ENCODE assay signal across 8 cellular contexts in the genomic region with DNA sequence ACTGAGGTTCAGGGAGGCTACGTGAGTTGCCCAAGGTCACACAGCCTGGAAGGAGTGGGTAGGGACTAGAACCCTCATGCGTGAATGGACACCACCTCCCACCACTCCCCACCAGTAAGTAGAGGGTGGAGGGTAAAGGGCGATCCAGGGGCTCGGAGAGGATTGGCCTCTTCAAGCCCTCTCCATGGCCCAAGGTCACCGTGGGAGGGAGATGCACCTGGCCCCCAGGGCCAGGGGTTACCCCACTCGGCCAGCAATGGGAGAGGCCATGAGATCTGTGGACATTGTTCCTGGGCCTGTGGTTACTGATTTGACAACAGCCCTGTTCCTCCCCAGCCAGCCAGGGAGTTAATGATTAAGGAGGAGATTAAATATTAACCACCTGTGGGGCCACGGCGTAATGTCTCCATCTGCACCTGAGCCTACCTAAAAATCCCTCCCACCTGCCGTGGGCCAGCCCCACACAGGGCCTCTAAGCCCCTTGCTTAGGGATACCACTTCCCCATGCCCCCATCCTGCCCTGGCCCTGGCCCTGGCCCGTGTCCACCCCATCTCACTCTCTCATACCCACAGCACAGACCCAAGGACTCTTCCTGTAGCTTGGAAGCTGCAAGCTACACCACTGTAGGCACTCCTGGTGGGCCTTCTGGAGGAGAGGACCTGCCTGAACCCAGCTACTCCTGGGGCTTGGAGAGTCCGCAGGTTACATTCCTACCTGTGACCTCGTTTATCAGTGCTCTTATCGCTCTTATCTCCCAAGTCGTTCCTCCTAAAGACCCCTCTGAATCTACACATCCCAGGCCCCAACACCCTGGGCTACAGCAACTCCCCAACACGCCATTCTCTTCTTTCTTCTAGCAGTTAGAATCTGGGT. TPM values are rescaled to one million over a fixed set of nuclear protein-coding genes. Genes with fewer than 3 reads are reported as not detected.
DNase-seq lines count a peak whose midpoint lies in the region; ATAC-seq and TF ChIP-seq lines count a peak whose summit lies in the region.

No MANE protein-coding gene starts in this region.

- H3K4me1 ChIP-seq in OCI-LY1 (ENCODE audit: insufficient read depth, low read length, severe bottlenecking) = peaks cover 48% of the 10 kb centered on the region

- DNase-seq in DMS53 treated with DMSO at 0.1 percent for 48 hours (lab: John Stamatoyannopoulos, UW; ENCODE audit: unreplicated experiment) (peak; percentile 83), mesothelial cell of epicardium (ENCODE audit: low spot score in 2 of 2, unreplicated experiment in 2 of 2) (no peak), NCI-H2196 treated with DMSO at 0.1 percent for 48 hours (lab: John Stamatoyannopoulos, UW; ENCODE audit: unreplicated experiment) (no peak), GOT3 (lab: John Stamatoyannopoulos, UW) (no peak)

- peak overlapping the region; percentile 46 for H3K9ac ChIP-seq in OCI-LY1 (ENCODE audit: low read length)

- peak overlapping the region; percentile 59 for H3K27ac Mint-ChIP-seq in mesothelial cell of epicardium

- H4K20me1 ChIP-seq in OCI-LY1 (ENCODE audit: insufficient read depth, low read length) = no peaks in the 10 kb centered on the region

- H3K79me2 ChIP-seq in OCI-LY1 (ENCODE audit: insufficient read depth, low read length) = no peaks in the 10 kb centered on the region

- no peak overlapping the region for H2AFZ ChIP-seq in OCI-LY1 (ENCODE audit: low read length)

- no peaks in the 10 kb centered on the region for H3K36me3 ChIP-seq in OCI-LY1 (ENCODE audit: insufficient read depth, low read length)

- TF ChIP-seq CTCF in OCI-LY1 (IDR thresholded peaks at IDR 0.05; ENCODE audit: low read length) (no peak), mesothelial cell of epicardium (IDR thresholded peaks at IDR 0.05; ENCODE audit: unreplicated experiment) (no peak)

- no peaks in the 10 kb centered on the region for H3K36me3 Mint-ChIP-seq in mesothelial cell of epicardium

- H3K27me3 Mint-ChIP-seq in mesothelial cell of epicardium (ENCODE audit: low read depth) = no peaks in the 10 kb centered on the region

- H3K4me2 ChIP-seq in OCI-LY1 (ENCODE audit: low read length) = peak overlapping the region; percentile 50

- H3K4me1 Mint-ChIP-seq in mesothelial cell of epicardium = peaks cover 23% of the 10 kb centered on the region

- H3K27ac ChIP-seq in OCI-LY1 (ENCODE audit: low read depth, low read length, poor library complexity, severe bottlenecking) = peak overlapping the region; percentile 94

- no peaks in the 10 kb centered on the region for H3K27me3 ChIP-seq in OCI-LY1 (ENCODE audit: insufficient read depth, low read length)

- H3K4me3 ChIP-seq in OCI-LY1 (ENCODE audit: low read depth, low read length, poor library complexity, severe bottlenecking) = peak overlapping the region; percentile 23

- H3K4me3 Mint-ChIP-seq in mesothelial cell of epicardium = no peak overlapping the region

- ATAC-seq in GM21619 (IDR thresholded peaks at IDR 0.05; ENCODE audit: unreplicated experiment) (peak; percentile 53), HG03039 (IDR thresholded peaks at IDR 0.05; ENCODE audit: unreplicated experiment) (no peak), GM19455 (IDR thresholded peaks at IDR 0.05; ENCODE audit: unreplicated experiment) (no peak)

- no peaks in the 10 kb centered on the region for H3F3A ChIP-seq in OCI-LY1 (ENCODE audit: insufficient read depth, low read length)

- H3K9me2 ChIP-seq in OCI-LY1 (ENCODE audit: low read depth, low read length) = no peaks in the 10 kb centered on the region

- H3K9me3 ChIP-seq in OCI-LY1 (ENCODE audit: low read length) = no peaks in the 10 kb centered on the region

- H3K9me3 Mint-ChIP-seq in mesothelial cell of epicardium = no peaks in the 10 kb centered on the region

RNA-seq across cellular contexts. Expression of gene ZFP36L2, which starts 32.2 kb away (rescaled TPM):
- 93.6 to 100 TPM (median 98.3 TPM) in 3 replicates for total RNA-seq in mesothelial cell of epicardium
